Comparison of ENCODE assay signal across 1 cellular context in genomic region chr17:6575596-6575988, GRCh38.
TF ChIP-seq lines count a peak whose summit lies in the region.

No MANE protein-coding gene starts in this region.

TF ChIP-seq in IMR-90, 13 proteins besides CTCF, POLR2A, EP300 and RAD21:
- TF ChIP-seq CEBPB (IDR thresholded peaks at IDR 0.05; ENCODE audit: low read depth, low read length) = no peak
- TF ChIP-seq MXI1 (IDR thresholded peaks at IDR 0.05; ENCODE audit: borderline replicate concordance, low read depth, low read length) = no peak
